Comparison of ENCODE assay signal across 26 cellular contexts in the genomic region with DNA sequence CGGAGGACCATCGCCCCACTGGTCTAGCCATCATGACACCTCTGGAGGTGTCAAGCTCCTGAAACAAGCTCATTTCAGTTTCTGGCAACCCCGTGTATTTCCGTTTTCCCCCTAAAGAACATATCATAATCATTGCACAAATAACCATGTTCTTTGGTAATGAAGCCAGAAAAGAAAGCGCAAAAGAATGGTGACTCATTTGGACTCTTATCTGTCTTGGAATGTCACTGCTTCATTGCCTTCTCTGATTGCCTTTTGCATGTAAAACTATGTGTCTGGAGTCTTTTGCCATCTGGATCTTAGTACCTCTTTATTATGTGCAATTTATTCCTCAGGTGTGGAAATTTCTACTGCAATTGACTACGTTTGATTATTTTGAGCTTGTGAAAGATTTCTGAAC.
DNase-seq lines count a peak whose midpoint lies in the region; ATAC-seq and TF ChIP-seq lines count a peak whose summit lies in the region.
"Had no signal": no experiment of that assay in that cellular context is flagged by ENCODE, and none has a peak within 500 bp of the region (broad histone marks: within the 10 kb centered on the region; RNA-seq: fewer than 3 reads in every experiment).

No MANE protein-coding gene starts in this region.

- no peak overlapping the region for H3K4me3 ChIP-seq in IMR-90 (ENCODE audit: insufficient read depth, low read depth, low read length)
- H3K4me3 ChIP-seq in astrocyte of the spinal cord (ENCODE audit: low read depth, low read length), result no peak overlapping the region
- H3K4me3 ChIP-seq in gastroesophageal sphincter, result no peak overlapping the region
- H3K4me3 ChIP-seq in trophoblast cell (ENCODE audit: low read depth, low read length), result no peak overlapping the region
- H3K4me3 ChIP-seq: ascending aorta, colonic mucosa, psoas muscle had no signal

- H4K12ac ChIP-seq in trophoblast cell (ENCODE audit: low read depth, low read length), result no peak overlapping the region

- H3K4ac ChIP-seq in IMR-90 (ENCODE audit: low read depth, low read length), result no peak overlapping the region; the same call in 1 of the 2 replicates
- H3K4ac ChIP-seq in trophoblast cell (ENCODE audit: low read depth, low read length), result no peak overlapping the region

- peaks cover 0 to 1% of the 10 kb centered on the region in 2 donors for H3K36me3 Mint-ChIP-seq in activated T-cell treated with anti-CD3 and anti-CD28 coated beads, Interleukin-2, amount 50 U/mL, for 72 hours (ENCODE audit: insufficient read depth in 2 of 2)

- no peak for TF ChIP-seq RAD21 in IMR-90 (IDR thresholded peaks at IDR 0.05; ENCODE audit: low read length)

- POLR2A ChIA-PET in IMR-90 (lab: Charles Lee; ENCODE audit: unreplicated experiment), result no interaction called here

- TF ChIP-seq CTCF in IMR-90 (conservative IDR thresholded peaks at IDR 0.05; ENCODE audit: low read depth, low read length), result no peak
- no peak for TF ChIP-seq CTCF in astrocyte of the spinal cord (IDR thresholded peaks at IDR 0.05; ENCODE audit: low read depth, low read length)
- no peak for TF ChIP-seq CTCF in gastroesophageal sphincter (IDR thresholded peaks at IDR 0.05)

- no peaks in the 10 kb centered on the region for H3K79me1 ChIP-seq in IMR-90 (ENCODE audit: low read depth in 1 of 2, low read length in 2 of 2)
- H3K79me1 ChIP-seq in trophoblast cell (ENCODE audit: low read length), result peaks cover 2% of the 10 kb centered on the region

- H3K23ac ChIP-seq in IMR-90 (ENCODE audit: low read depth, low read length) (peak overlapping the region; percentile 41; the same call in 1 of the 2 replicates), trophoblast cell (ENCODE audit: low read length) (no peak overlapping the region)

- in situ Hi-C loops in IMR-90 (cut with MboI; ENCODE audit: low sequenced_read_pairs), result no loop called here
- in situ Hi-C loops in astrocyte of the spinal cord (cut with HindIII; ENCODE audit: low sequenced_read_pairs), result no loop called here

- no peak overlapping the region for H2BK20ac ChIP-seq in IMR-90 (ENCODE audit: low read depth, low read length)

- H3K4me2 ChIP-seq in IMR-90 (ENCODE audit: low read depth, low read length) (no peak overlapping the region), trophoblast cell (ENCODE audit: low read length) (no peak overlapping the region)
- H3K4me2 ChIP-seq: KMS-11 had no signal

- no peaks in the 10 kb centered on the region for H3K9me3 Mint-ChIP-seq in activated T-cell treated with anti-CD3 and anti-CD28 coated beads, Interleukin-2, amount 50 U/mL, for 72 hours
- H3K9me3 Mint-ChIP-seq: activated CD4-positive, alpha-beta memory T cell treated with anti-CD3 and anti-CD28 coated beads, Interleukin-2, amount 10 ng/mL, durations not matched to agents 7 days and 5 days; CD4-positive, alpha-beta memory T cell had no signal

- CTCF ChIA-PET in IMR-90 (lab: Yijun Ruan, JAX), result interaction anchor here (0.5 to 0.6 kb wide), 2 partner anchors 11 to 1281 kb away, joined by 3 to 4 read pairs; no protein-coding TSS in a partner anchor

- no peaks in the 10 kb centered on the region for H3K27me3 Mint-ChIP-seq in activated T-cell treated with anti-CD3 and anti-CD28 coated beads, Interleukin-2, amount 50 U/mL, for 72 hours (ENCODE audit: low read depth)
- H3K27me3 Mint-ChIP-seq: activated CD4-positive, alpha-beta memory T cell treated with anti-CD3 and anti-CD28 coated beads, Interleukin-2, amount 10 ng/mL, durations not matched to agents 7 days and 5 days; CD4-positive, alpha-beta memory T cell had no signal

- no peak overlapping the region for H4K5ac ChIP-seq in IMR-90 (ENCODE audit: low read depth, low read length)

- H3K36me3 ChIP-seq in IMR-90 (ENCODE audit: control insufficient read depth, insufficient read depth, low read length), result peaks cover 12% of the 10 kb centered on the region
- H3K36me3 ChIP-seq in gastroesophageal sphincter, result peaks cover 0 to 78% of the 10 kb centered on the region in 2 donors
- H3K36me3 ChIP-seq in trophoblast cell (ENCODE audit: control insufficient read depth in 1 of 2, insufficient read depth in 2 of 2, low read length in 2 of 2), result peaks cover 0 to 2% of the 10 kb centered on the region in 2 experiments
- H3K36me3 ChIP-seq: colonic mucosa, neutrophil had no signal

- no peak overlapping the region for H3K27ac Mint-ChIP-seq in activated T-cell treated with anti-CD3 and anti-CD28 coated beads, Interleukin-2, amount 50 U/mL, for 72 hours
- H3K27ac Mint-ChIP-seq: activated CD4-positive, alpha-beta memory T cell treated with anti-CD3 and anti-CD28 coated beads, Interleukin-2, amount 10 ng/mL, durations not matched to agents 7 days and 5 days; CD4-positive, alpha-beta memory T cell had no signal

- TF ChIP-seq POLR2A in IMR-90 (IDR thresholded peaks at IDR 0.05; ENCODE audit: low read depth, low read length) (no peak), gastroesophageal sphincter (IDR thresholded peaks at IDR 0.05) (no peak)

- H3K4me1 Mint-ChIP-seq in activated T-cell treated with anti-CD3 and anti-CD28 coated beads, Interleukin-2, amount 50 U/mL, for 72 hours (ENCODE audit: low read depth), result no peaks in the 10 kb centered on the region
- H3K4me1 Mint-ChIP-seq: activated CD4-positive, alpha-beta memory T cell treated with anti-CD3 and anti-CD28 coated beads, Interleukin-2, amount 10 ng/mL, durations not matched to agents 7 days and 5 days had no signal

- DNase-seq in IMR-90, result peak; percentile 75
- DNase-seq in astrocyte of the spinal cord (ENCODE audit: low read depth, low spot score), result peak; percentile 5
- DNase-seq in trophoblast cell, result peak in 1 of 2 donors; percentile 82
- DNase-seq in cerebellar cortex (ENCODE audit: low spot score), result no peak
- DNase-seq in activated CD4-positive, alpha-beta T cell treated with anti-CD3 and anti-CD28 coated beads, Interleukin-2, amount 50 U/mL, for 48 hours, result no peak
- DNase-seq in activated T-cell treated with anti-CD3 and anti-CD28 coated beads, Interleukin-2, amount 50 U/mL, for 72 hours, result no peak
- no peak for DNase-seq in NCI-H187 treated with DMSO at 0.1 percent for 48 hours (lab: John Stamatoyannopoulos, UW)
- DNase-seq: activated CD4-positive, alpha-beta memory T cell treated with anti-CD3 and anti-CD28 coated beads, Interleukin-2, amount 10 ng/mL, durations not matched to agents 7 days and 5 days; activated CD4-positive, CD25-positive, alpha-beta regulatory T cell; activated naive CD4-positive, alpha-beta T cell; activated T-cell treated with anti-CD3 and anti-CD28 coated beads for 4 hours; CD4-positive, alpha-beta memory T cell; colonic mucosa; DMS153; foreskin keratinocyte; hypothalamus; islet precursor cell; NCI-H526 treated with DMSO at 0.1 percent for 48 hours; psoas muscle; stimulated activated CD4-positive, alpha-beta T cell treated with anti-CD3 and anti-CD28 coated beads, Interleukin-4, amount 100 ng/mL, for 1 hour; stimulated activated naive CD8-positive, alpha-beta T cell treated with anti-CD3 and anti-CD28 coated beads, Interleukin-15, Interleukin-2, amounts not matched to agents 100 U/mL and 50 U/mL, for 24 hours; T1000 had no signal

- H3K4me3 Mint-ChIP-seq in activated T-cell treated with anti-CD3 and anti-CD28 coated beads, Interleukin-2, amount 50 U/mL, for 72 hours, result no peak overlapping the region
- H3K4me3 Mint-ChIP-seq: activated CD4-positive, alpha-beta memory T cell treated with anti-CD3 and anti-CD28 coated beads, Interleukin-2, amount 10 ng/mL, durations not matched to agents 7 days and 5 days; CD4-positive, alpha-beta memory T cell had no signal

- no peak overlapping the region for H2AK9ac ChIP-seq in IMR-90 (replicated peaks; ENCODE audit: low read depth, low read length, poor library complexity)

- H3K4me1 ChIP-seq in IMR-90 (ENCODE audit: control insufficient read depth, insufficient read depth, low read length), result peaks cover 2% of the 10 kb centered on the region
- peaks cover 0 to 11% (median 3%) of the 10 kb centered on the region in 3 donors for H3K4me1 ChIP-seq in gastroesophageal sphincter
- H3K4me1 ChIP-seq in trophoblast cell (ENCODE audit: control insufficient read depth in 1 of 2, insufficient read depth in 2 of 2, low read length in 2 of 2), result peaks cover 5 to 11% of the 10 kb centered on the region in 2 experiments
- H3K4me1 ChIP-seq: colonic mucosa, foreskin keratinocyte, psoas muscle had no signal

- H3K27me3 ChIP-seq in IMR-90 (ENCODE audit: control insufficient read depth, insufficient read depth, low read length) (no peaks in the 10 kb centered on the region), gastroesophageal sphincter (no peaks in the 10 kb centered on the region), trophoblast cell (ENCODE audit: insufficient read depth, low read length) (no peaks in the 10 kb centered on the region)
- H3K27me3 ChIP-seq: ascending aorta, colonic mucosa, foreskin keratinocyte, neutrophil had no signal

- H2BK15ac ChIP-seq in IMR-90 (ENCODE audit: low read depth, low read length), result no peak overlapping the region

- no peak overlapping the region for H3K56ac ChIP-seq in IMR-90 (ENCODE audit: extremely low read depth, insufficient read depth, low read length)

- H2AFZ ChIP-seq in IMR-90 (replicated peaks; ENCODE audit: low read length, poor library complexity) (peak overlapping the region; percentile 28), trophoblast cell (ENCODE audit: insufficient read depth, low read length, poor library complexity) (no peak overlapping the region)

- H4K8ac ChIP-seq in IMR-90 (ENCODE audit: low read depth in 2 of 2, low read length in 2 of 2) (no peak overlapping the region), trophoblast cell (ENCODE audit: low read depth, low read length) (no peak overlapping the region)

- H3K9me3 ChIP-seq in IMR-90 (ENCODE audit: control insufficient read depth, insufficient read depth, low read length) (no peaks in the 10 kb centered on the region), gastroesophageal sphincter (no peaks in the 10 kb centered on the region), trophoblast cell (ENCODE audit: insufficient read depth, low read depth, low read length) (peaks cover 1% of the 10 kb centered on the region)
- H3K9me3 ChIP-seq: ascending aorta, colonic mucosa, neutrophil, psoas muscle had no signal

- no TSS peak for BruUV-seq in IMR-90 (replicated peaks; lab: Mats Ljungman, UMichigan)

- H2BK120ac ChIP-seq in IMR-90 (ENCODE audit: low read depth, low read length) (no peak overlapping the region), trophoblast cell (ENCODE audit: insufficient read depth, low read length, poor library complexity) (peak overlapping the region; percentile 92)

- H3K9ac ChIP-seq in IMR-90 (ENCODE audit: low read depth, low read length) (no peak overlapping the region), trophoblast cell (ENCODE audit: low read length) (no peak overlapping the region)
- H3K9ac ChIP-seq: KMS-11 had no signal

- no peak for TF ChIP-seq EP300 in gastroesophageal sphincter (IDR thresholded peaks at IDR 0.05)

- 100% methylated on average over 2 of the region's 6 CpGs; no CpG with 5 or more reads in 1 of the 2 experiments for WGBS in IMR-90 (ENCODE audit: extremely low coverage in 2 of 2, insufficient read length in 1 of 2), 2 experiments
- 73 to 93% methylated on average over 4 of the region's 6 CpGs for WGBS in gastroesophageal sphincter (ENCODE audit: low coverage in 1 of 2), 2 donors
- WGBS in trophoblast cell (ENCODE audit: extremely low coverage, insufficient coverage, insufficient read length), result no CpG with 5 or more reads among the region's 6 CpGs

- no peak overlapping the region for H3K14ac ChIP-seq in IMR-90 (replicated peaks; ENCODE audit: low read depth, low read length)
- peak overlapping the region; percentile 64 for H3K14ac ChIP-seq in trophoblast cell (ENCODE audit: low read length)

- H3K18ac ChIP-seq in IMR-90 (ENCODE audit: low read depth, low read length) (no peak overlapping the region), trophoblast cell (ENCODE audit: low read length) (peak overlapping the region; percentile 68)

- no peak overlapping the region for H3K27ac ChIP-seq in IMR-90 (ENCODE audit: insufficient read depth, low read length)
- no peak overlapping the region for H3K27ac ChIP-seq in gastroesophageal sphincter
- H3K27ac ChIP-seq in trophoblast cell (ENCODE audit: low read depth, low read length), result peak overlapping the region; percentile 59
- H3K27ac ChIP-seq: ascending aorta, colonic mucosa, foreskin keratinocyte, KMS-11, neutrophil, psoas muscle had no signal

- intact Hi-C loops in IMR-90 (cut with micrococcal nuclease), result no loop called here

- H2AK5ac ChIP-seq in IMR-90 (ENCODE audit: low read depth, low read length), result no peak overlapping the region
- peak overlapping the region; percentile 92 for H2AK5ac ChIP-seq in trophoblast cell (ENCODE audit: low read length)

- ATAC-seq in IMR-90 (ENCODE audit: low read depth) (peak; percentile 56), gastroesophageal sphincter (peak; percentile 44)
- ATAC-seq in activated T-cell treated with anti-CD3 and anti-CD28 coated beads, Interleukin-2, amount 50 U/mL, for 72 hours (replicated peaks in 1 of 2), result no peak
- ATAC-seq: foreskin keratinocyte; psoas muscle; stimulated activated naive CD8-positive, alpha-beta T cell treated with anti-CD3 and anti-CD28 coated beads, Interleukin-15, Interleukin-2, amounts not matched to agents 100 U/mL and 50 U/mL, for 24 hours had no signal

- H2BK5ac ChIP-seq in IMR-90 (ENCODE audit: low read depth, low read length, poor library complexity, severe bottlenecking) (no peak overlapping the region), trophoblast cell (ENCODE audit: low read depth, low read length, poor library complexity) (peak overlapping the region; percentile 64)

- no peaks in the 10 kb centered on the region for H4K20me1 ChIP-seq in IMR-90 (ENCODE audit: insufficient read depth, low read length)

- peak overlapping the region; percentile 90 for H2BK12ac ChIP-seq in trophoblast cell (ENCODE audit: low read length)

- H4K91ac ChIP-seq in IMR-90 (ENCODE audit: insufficient read depth, low read depth, low read length), result no peak overlapping the region
- peak overlapping the region; percentile 51 for H4K91ac ChIP-seq in trophoblast cell (ENCODE audit: low read depth, low read length)

- peaks cover 13% of the 10 kb centered on the region; the same call in 1 of the 2 replicates for H3K9me1 ChIP-seq in IMR-90 (ENCODE audit: insufficient read depth, low read length)

- H3K79me2 ChIP-seq in trophoblast cell (ENCODE audit: control insufficient read depth, insufficient read depth, low read length, poor library complexity), result no peaks in the 10 kb centered on the region

- dilution Hi-C loops in IMR-90 (cut with HindIII; ENCODE audit: low sequenced_read_pairs, unreplicated experiment), result no loop called here

Comparison
In these comparisons a context has a peak if more than half of its experiments do, and no peak if none do; other contexts are left out.
1. ATAC-seq: peak in IMR-90 (single experiment) and gastroesophageal sphincter (single experiment); none in activated T-cell treated with anti-CD3 and anti-CD28 coated beads, Interleukin-2, amount 50 U/mL, for 72 hours (0 of 2).
2. DNase-seq: peak in IMR-90 (single experiment) and astrocyte of the spinal cord (single experiment); none in cerebellar cortex (single experiment), activated CD4-positive, alpha-beta T cell treated with anti-CD3 and anti-CD28 coated beads, Interleukin-2, amount 50 U/mL, for 48 hours (0 of 2), activated T-cell treated with anti-CD3 and anti-CD28 coated beads, Interleukin-2, amount 50 U/mL, for 72 hours (0 of 2) and NCI-H187 treated with DMSO at 0.1 percent for 48 hours (single experiment).